Comparison of ENCODE assay signal across 1 cellular context in the genomic region with DNA sequence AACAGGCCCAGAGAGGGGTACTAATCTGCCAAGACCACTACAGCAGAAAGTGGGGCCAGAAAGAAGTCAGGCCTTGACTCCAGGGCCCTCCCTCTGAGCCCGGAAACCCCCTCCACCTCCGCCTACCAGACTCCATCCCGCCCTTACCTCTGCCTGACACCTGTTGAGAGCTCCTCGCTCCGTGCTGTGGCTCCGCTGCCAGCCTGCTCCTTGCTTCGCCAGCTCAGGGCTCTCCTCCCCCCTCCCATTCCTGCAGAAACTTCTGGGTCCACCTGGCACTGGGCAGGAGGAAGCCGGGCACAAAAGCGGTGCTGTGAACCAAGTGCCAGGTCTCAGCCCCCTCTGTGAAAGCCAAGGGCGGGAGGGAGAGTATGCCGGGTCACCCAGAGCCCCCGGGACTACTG.
A peak's percentile ranks its signal among the peaks of the same experiment; 100 is the strongest.
TF ChIP-seq lines count a peak whose summit lies in the region.

No MANE protein-coding gene starts in this region.

TF ChIP-seq in GM12878, 131 proteins besides CTCF, POLR2A, EP300 and RAD21:
- no peak for TF ChIP-seq FOXK2 (IDR thresholded peaks at IDR 0.05)
- no peak for TF ChIP-seq WRNIP1 (IDR thresholded peaks at IDR 0.05; ENCODE audit: borderline replicate concordance, low read depth, low read length)
- no peak for TF ChIP-seq BMI1 (IDR thresholded peaks at IDR 0.05; ENCODE audit: borderline replicate concordance)
- TF ChIP-seq, protein P1, sequence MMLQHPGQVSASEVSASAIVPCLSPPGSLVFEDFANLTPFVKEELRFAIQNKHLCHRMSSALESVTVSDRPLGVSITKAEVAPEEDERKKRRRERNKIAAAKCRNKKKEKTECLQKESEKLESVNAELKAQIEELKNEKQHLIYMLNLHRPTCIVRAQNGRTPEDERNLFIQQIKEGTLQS (IDR thresholded peaks at IDR 0.05; ENCODE audit: borderline replicate concordance, extremely low read depth, low read depth, low read length): no peak
- TF ChIP-seq, protein P2, sequence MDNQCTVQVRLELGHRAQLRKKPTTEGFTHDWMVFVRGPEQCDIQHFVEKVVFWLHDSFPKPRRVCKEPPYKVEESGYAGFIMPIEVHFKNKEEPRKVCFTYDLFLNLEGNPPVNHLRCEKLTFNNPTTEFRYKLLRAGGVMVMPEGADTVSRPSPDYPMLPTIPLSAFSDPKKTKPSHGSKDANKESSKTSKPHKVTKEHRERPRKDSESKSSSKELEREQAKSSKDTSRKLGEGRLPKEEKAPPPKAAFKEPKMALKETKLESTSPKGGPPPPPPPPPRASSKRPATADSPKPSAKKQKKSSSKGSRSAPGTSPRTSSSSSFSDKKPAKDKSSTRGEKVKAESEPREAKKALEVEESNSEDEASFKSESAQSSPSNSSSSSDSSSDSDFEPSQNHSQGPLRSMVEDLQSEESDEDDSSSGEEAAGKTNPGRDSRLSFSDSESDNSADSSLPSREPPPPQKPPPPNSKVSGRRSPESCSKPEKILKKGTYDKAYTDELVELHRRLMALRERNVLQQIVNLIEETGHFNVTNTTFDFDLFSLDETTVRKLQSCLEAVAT (IDR thresholded peaks at IDR 0.05): 0 out of 2 replicates have a peak, but pooled peaks have one; percentile 18
- TF ChIP-seq, protein P3, sequence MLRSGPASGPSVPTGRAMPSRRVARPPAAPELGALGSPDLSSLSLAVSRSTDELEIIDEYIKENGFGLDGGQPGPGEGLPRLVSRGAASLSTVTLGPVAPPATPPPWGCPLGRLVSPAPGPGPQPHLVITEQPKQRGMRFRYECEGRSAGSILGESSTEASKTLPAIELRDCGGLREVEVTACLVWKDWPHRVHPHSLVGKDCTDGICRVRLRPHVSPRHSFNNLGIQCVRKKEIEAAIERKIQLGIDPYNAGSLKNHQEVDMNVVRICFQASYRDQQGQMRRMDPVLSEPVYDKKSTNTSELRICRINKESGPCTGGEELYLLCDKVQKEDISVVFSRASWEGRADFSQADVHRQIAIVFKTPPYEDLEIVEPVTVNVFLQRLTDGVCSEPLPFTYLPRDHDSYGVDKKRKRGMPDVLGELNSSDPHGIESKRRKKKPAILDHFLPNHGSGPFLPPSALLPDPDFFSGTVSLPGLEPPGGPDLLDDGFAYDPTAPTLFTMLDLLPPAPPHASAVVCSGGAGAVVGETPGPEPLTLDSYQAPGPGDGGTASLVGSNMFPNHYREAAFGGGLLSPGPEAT (IDR thresholded peaks at IDR 0.05; ENCODE audit: low read depth): 0 out of 2 replicates have a peak, but pooled peaks have one; percentile 31
- TF ChIP-seq TCF12 (IDR thresholded peaks at IDR 0.05; ENCODE audit: low read depth, low read length): 0 out of 2 replicates have a peak, but pooled peaks have one; percentile 25
- TF ChIP-seq SIN3A (IDR thresholded peaks at IDR 0.05; ENCODE audit: low read depth, low read length): no peak
- no peak for TF ChIP-seq EGR1 (IDR thresholded peaks at IDR 0.05; ENCODE audit: borderline replicate concordance in 1 of 2, low read depth in 2 of 2, low read length in 2 of 2)
- TF ChIP-seq HCFC1 (IDR thresholded peaks at IDR 0.05; ENCODE audit: low read length): no peak
- TF ChIP-seq SREBF1 (IDR thresholded peaks at IDR 0.05; ENCODE audit: low read length): no peak
- no peak for TF ChIP-seq NRF1 (conservative IDR thresholded peaks at IDR 0.05; ENCODE audit: low read depth, low read length)
- TF ChIP-seq IRF4 (IDR thresholded peaks at IDR 0.05; ENCODE audit: low read depth, low read length): no peak
- TF ChIP-seq SRF (IDR thresholded peaks at IDR 0.05; ENCODE audit: low read depth in 2 of 2, low read length in 2 of 2): no peak
- TF ChIP-seq, protein P4, sequence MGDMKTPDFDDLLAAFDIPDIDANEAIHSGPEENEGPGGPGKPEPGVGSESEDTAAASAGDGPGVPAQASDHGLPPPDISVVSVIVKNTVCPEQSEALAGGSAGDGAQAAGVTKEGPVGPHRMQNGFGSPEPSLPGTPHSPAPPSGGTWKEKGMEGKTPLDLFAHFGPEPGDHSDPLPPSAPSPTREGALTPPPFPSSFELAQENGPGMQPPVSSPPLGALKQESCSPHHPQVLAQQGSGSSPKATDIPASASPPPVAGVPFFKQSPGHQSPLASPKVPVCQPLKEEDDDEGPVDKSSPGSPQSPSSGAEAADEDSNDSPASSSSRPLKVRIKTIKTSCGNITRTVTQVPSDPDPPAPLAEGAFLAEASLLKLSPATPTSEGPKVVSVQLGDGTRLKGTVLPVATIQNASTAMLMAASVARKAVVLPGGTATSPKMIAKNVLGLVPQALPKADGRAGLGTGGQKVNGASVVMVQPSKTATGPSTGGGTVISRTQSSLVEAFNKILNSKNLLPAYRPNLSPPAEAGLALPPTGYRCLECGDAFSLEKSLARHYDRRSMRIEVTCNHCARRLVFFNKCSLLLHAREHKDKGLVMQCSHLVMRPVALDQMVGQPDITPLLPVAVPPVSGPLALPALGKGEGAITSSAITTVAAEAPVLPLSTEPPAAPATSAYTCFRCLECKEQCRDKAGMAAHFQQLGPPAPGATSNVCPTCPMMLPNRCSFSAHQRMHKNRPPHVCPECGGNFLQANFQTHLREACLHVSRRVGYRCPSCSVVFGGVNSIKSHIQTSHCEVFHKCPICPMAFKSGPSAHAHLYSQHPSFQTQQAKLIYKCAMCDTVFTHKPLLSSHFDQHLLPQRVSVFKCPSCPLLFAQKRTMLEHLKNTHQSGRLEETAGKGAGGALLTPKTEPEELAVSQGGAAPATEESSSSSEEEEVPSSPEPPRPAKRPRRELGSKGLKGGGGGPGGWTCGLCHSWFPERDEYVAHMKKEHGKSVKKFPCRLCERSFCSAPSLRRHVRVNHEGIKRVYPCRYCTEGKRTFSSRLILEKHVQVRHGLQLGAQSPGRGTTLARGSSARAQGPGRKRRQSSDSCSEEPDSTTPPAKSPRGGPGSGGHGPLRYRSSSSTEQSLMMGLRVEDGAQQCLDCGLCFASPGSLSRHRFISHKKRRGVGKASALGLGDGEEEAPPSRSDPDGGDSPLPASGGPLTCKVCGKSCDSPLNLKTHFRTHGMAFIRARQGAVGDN (IDR thresholded peaks at IDR 0.05): peak; percentile 72
- no peak for TF ChIP-seq CBX3 (IDR thresholded peaks at IDR 0.05; ENCODE audit: borderline replicate concordance, low read depth)
- no peak for TF ChIP-seq MTA3 (IDR thresholded peaks at IDR 0.05; ENCODE audit: borderline replicate concordance, low read length)
- no peak for TF ChIP-seq ZNF24 (IDR thresholded peaks at IDR 0.05)
- TF ChIP-seq ZNF274 (IDR thresholded peaks at IDR 0.05; ENCODE audit: insufficient read depth, insufficient read length): no peak
- no peak for TF ChIP-seq SMAD5 (IDR thresholded peaks at IDR 0.05; ENCODE audit: low read depth)
- peak in 1 of 2 experiments; percentile 9; a peak in 1 of 4 replicates for TF ChIP-seq IKZF2 (IDR thresholded peaks at IDR 0.05)
- TF ChIP-seq DPF2 (IDR thresholded peaks at IDR 0.05): 0 out of 2 replicates have a peak, but pooled peaks have one; percentile 2
- TF ChIP-seq, protein P5, sequence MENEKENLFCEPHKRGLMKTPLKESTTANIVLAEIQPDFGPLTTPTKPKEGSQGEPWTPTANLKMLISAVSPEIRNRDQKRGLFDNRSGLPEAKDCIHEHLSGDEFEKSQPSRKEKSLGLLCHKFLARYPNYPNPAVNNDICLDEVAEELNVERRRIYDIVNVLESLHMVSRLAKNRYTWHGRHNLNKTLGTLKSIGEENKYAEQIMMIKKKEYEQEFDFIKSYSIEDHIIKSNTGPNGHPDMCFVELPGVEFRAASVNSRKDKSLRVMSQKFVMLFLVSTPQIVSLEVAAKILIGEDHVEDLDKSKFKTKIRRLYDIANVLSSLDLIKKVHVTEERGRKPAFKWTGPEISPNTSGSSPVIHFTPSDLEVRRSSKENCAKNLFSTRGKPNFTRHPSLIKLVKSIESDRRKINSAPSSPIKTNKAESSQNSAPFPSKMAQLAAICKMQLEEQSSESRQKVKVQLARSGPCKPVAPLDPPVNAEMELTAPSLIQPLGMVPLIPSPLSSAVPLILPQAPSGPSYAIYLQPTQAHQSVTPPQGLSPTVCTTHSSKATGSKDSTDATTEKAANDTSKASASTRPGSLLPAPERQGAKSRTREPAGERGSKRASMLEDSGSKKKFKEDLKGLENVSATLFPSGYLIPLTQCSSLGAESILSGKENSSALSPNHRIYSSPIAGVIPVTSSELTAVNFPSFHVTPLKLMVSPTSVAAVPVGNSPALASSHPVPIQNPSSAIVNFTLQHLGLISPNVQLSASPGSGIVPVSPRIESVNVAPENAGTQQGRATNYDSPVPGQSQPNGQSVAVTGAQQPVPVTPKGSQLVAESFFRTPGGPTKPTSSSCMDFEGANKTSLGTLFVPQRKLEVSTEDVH (IDR thresholded peaks at IDR 0.05; ENCODE audit: low read depth, partially characterized antibody): no peak
- TF ChIP-seq ESRRA (IDR thresholded peaks at IDR 0.05; ENCODE audit: low read length): no peak
- TF ChIP-seq ATF7 (IDR thresholded peaks at IDR 0.05; ENCODE audit: low read depth): no peak
- TF ChIP-seq YY1 (IDR thresholded peaks at IDR 0.05; ENCODE audit: low read depth, low read length): no peak
- TF ChIP-seq, protein P6, sequence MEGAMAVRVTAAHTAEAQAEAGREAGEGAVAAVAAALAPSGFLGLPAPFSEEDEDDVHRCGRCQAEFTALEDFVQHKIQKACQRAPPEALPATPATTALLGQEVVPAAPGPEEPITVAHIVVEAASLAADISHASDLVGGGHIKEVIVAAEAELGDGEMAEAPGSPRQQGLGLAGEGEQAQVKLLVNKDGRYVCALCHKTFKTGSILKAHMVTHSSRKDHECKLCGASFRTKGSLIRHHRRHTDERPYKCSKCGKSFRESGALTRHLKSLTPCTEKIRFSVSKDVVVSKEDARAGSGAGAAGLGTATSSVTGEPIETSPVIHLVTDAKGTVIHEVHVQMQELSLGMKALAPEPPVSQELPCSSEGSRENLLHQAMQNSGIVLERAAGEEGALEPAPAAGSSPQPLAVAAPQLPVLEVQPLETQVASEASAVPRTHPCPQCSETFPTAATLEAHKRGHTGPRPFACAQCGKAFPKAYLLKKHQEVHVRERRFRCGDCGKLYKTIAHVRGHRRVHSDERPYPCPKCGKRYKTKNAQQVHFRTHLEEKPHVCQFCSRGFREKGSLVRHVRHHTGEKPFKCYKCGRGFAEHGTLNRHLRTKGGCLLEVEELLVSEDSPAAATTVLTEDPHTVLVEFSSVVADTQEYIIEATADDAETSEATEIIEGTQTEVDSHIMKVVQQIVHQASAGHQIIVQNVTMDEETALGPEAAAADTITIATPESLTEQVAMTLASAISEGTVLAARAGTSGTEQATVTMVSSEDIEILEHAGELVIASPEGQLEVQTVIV (IDR thresholded peaks at IDR 0.05; ENCODE audit: borderline replicate concordance, partially characterized antibody): no peak
